14 cellular contexts compared by ENCODE assay signal in the genomic region with DNA sequence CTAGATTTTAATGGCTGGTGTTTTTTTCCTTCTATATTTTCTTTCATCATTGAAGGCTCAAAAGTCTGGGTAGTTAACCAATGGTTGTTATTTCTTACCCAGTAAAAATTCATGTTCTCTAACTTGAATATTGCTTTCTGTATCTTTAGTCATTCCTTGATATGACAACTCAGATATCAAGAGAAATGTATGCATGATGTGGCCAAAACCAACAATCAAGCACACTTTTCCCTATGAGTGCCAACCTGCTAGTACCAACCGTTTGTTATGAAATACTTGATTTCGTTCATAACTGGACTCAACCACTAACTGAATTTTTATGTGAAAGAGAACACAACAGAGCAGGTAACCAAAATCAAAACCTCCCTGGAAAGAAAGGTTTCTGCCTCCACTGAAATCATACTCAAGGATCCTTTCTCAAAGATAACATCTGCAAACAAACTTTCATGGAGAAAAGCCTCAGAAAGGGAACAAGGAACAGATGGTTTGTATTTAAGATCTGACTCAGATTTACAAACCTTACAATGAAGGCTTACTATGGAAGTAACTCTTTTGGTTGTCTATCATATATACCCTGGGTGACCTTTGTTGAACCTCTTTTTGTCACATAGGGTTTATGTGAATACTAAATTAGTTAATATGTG. TPM values are rescaled to one million over a fixed set of nuclear protein-coding genes. Genes with fewer than 3 reads are reported as not detected.
"Had no signal": no experiment of that assay in that cellular context is flagged by ENCODE, and none has a peak within 500 bp of the region (broad histone marks: within the 10 kb centered on the region; RNA-seq: fewer than 3 reads in every experiment).

No MANE protein-coding gene starts in this region.

- H3K27ac ChIP-seq: heart right ventricle, right atrium auricular region, transverse colon, vagina had no signal

- H3K4me3 ChIP-seq: heart right ventricle, right atrium auricular region, transverse colon, vagina had no signal

- ATAC-seq: activated CD8-positive, alpha-beta T cell treated with anti-CD3 and anti-CD28 coated beads for 36 hours; heart right ventricle; stimulated activated naive CD8-positive, alpha-beta T cell treated with anti-CD3 and anti-CD28 coated beads, Interleukin-15, Interleukin-2, amounts not matched to agents 100 U/mL and 50 U/mL, for 24 hours had no signal

- DNase-seq: activated CD4-positive, alpha-beta T cell treated with anti-CD3 and anti-CD28 coated beads, Interleukin-2, amount 10 ng/mL, durations not matched to agents 24 days and 14 days; activated CD8-positive, alpha-beta T cell treated with anti-CD3 and anti-CD28 coated beads for 36 hours; activated naive CD4-positive, alpha-beta T cell treated with Interleukin-2 at 50 U/mL for 16 hours; activated T-cell treated with anti-CD3 and anti-CD28 coated beads, Interleukin-2, amount 50 U/mL, for 1 hour; anterior cingulate cortex; cerebellar nuclear complex; dermis blood vessel endothelial cell; effector memory CD4-positive, alpha-beta T cell; heart right ventricle; occipital lobe; stimulated activated naive CD8-positive, alpha-beta T cell treated with anti-CD3 and anti-CD28 coated beads, Interleukin-15, Interleukin-2, amounts not matched to agents 100 U/mL and 50 U/mL, for 24 hours; transverse colon had no signal

- H3K36me3 ChIP-seq: heart right ventricle, right atrium auricular region, transverse colon, vagina had no signal

- H3K9me3 ChIP-seq: heart right ventricle, right atrium auricular region, transverse colon, vagina had no signal

- H3K4me1 ChIP-seq: heart right ventricle, right atrium auricular region, transverse colon, vagina had no signal

- H3K27me3 ChIP-seq: heart right ventricle, right atrium auricular region, transverse colon, vagina had no signal

RNA-seq across cellular contexts. Expression of a gene that starts 8.3 kb away (rescaled TPM):
- total RNA-seq: activated CD4-positive, alpha-beta T cell treated with anti-CD3 and anti-CD28 coated beads, Interleukin-2, amount 10 ng/mL, durations not matched to agents 24 days and 14 days; activated CD8-positive, alpha-beta T cell treated with anti-CD3 and anti-CD28 coated beads for 36 hours had no signal
